8 cellular contexts compared by ENCODE assay signal in the genomic region with DNA sequence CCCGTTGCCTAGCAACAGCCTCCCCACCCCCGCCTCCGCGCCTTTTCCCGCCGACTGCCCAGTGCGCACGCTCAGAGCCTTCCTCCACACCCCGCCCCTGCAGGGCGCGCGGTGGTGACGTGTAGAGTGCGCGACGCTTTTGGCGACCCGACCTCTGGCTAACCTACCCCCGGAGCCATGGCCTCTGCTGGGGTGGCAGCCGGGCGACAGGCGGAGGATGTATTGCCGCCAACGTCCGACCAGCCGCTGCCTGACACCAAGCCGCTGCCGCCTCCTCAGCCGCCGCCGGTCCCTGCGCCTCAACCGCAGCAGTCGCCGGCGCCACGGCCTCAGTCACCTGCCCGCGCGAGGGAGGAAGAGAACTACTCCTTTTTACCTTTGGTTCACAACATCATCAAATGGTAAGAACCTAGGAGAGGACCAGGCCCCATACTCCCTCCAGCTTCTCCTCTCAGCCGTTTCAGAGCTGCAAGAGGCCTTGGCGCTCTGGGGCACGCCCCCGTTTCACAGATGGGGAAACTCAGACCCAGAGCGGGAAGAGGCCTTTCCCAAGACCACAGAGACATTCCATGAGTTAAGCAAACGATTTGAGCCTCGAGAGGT. TPM values are rescaled to one million over a fixed set of nuclear protein-coding genes. Genes with fewer than 3 reads are reported as not detected.
DNase-seq lines count a peak whose midpoint lies in the region; ATAC-seq, FAIRE-seq and TF ChIP-seq lines count a peak whose summit lies in the region.

A gene with protein sequence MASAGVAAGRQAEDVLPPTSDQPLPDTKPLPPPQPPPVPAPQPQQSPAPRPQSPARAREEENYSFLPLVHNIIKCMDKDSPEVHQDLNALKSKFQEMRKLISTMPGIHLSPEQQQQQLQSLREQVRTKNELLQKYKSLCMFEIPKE (plus strand): TSS at position 136 of the 603 bp plus-strand sequence. CDS start 42 bp downstream, at position 178.

- 0% methylated on average over 40 to 47 of the region's 47 CpGs for WGBS in pancreas, 2 donors
- WGBS in thymus: under 1% methylated on average over 47 of the region's 47 CpGs

- peaks cover 1% of the 10 kb centered on the region for H3K27me3 Mint-ChIP-seq in activated naive CD8-positive, alpha-beta T cell treated with anti-CD3 and anti-CD28 coated beads, Interleukin-2, amount 50 U/mL, for 24 hours

- no peak for FAIRE-seq in pancreas (lab: Jason Lieb, UNC)

- H3K9me3 Mint-ChIP-seq in activated naive CD8-positive, alpha-beta T cell treated with anti-CD3 and anti-CD28 coated beads, Interleukin-2, amount 50 U/mL, for 24 hours: no peaks in the 10 kb centered on the region

- peak; percentile 77 for ATAC-seq in HG02571 (IDR thresholded peaks at IDR 0.05; ENCODE audit: unreplicated experiment)
- ATAC-seq in activated naive CD8-positive, alpha-beta T cell treated with anti-CD3 and anti-CD28 coated beads, Interleukin-2, amount 50 U/mL, for 24 hours: peak; percentile 96
- peak; percentile 99 for ATAC-seq in Right ventricle myocardium superior (ENCODE audit: poor library complexity)
- peak; percentile 99 to 100 (median 100) for ATAC-seq in pancreas

- H3K4me1 ChIP-seq in pancreas: peaks cover 6 to 19% (median 12%) of the 10 kb centered on the region in 3 donors
- peaks cover 25% of the 10 kb centered on the region for H3K4me1 ChIP-seq in thymus (ENCODE audit: control insufficient read depth, insufficient read depth, low read length)

- H3K4me3 Mint-ChIP-seq in activated naive CD8-positive, alpha-beta T cell treated with anti-CD3 and anti-CD28 coated beads, Interleukin-2, amount 50 U/mL, for 24 hours: peak within 1 kb of the TSS; percentile 93

- H3K9me3 ChIP-seq in pancreas: no peaks in the 10 kb centered on the region
- no peaks in the 10 kb centered on the region for H3K9me3 ChIP-seq in thymus (ENCODE audit: control insufficient read depth)

- peaks cover 16% of the 10 kb centered on the region for H3K36me3 Mint-ChIP-seq in activated naive CD8-positive, alpha-beta T cell treated with anti-CD3 and anti-CD28 coated beads, Interleukin-2, amount 50 U/mL, for 24 hours (ENCODE audit: low read depth)

- peaks cover 54% of the 10 kb centered on the region for H3K4me1 Mint-ChIP-seq in activated naive CD8-positive, alpha-beta T cell treated with anti-CD3 and anti-CD28 coated beads, Interleukin-2, amount 50 U/mL, for 24 hours

- intact Hi-C loops in Right ventricle myocardium superior (cut with DNase I) (loop anchor here (5.0 kb wide), 1 partner anchor 60 kb away; no protein-coding TSS in a partner anchor), pancreas (cut with DNase I) (no loop called here)

- H3K36me3 ChIP-seq in pancreas (no peaks in the 10 kb centered on the region), thymus (ENCODE audit: control insufficient read depth, insufficient read depth) (peaks cover 2% of the 10 kb centered on the region)

- H3K27ac ChIP-seq in pancreas (peak within 1 kb of the TSS; percentile 71 to 83 (median 78)), thymus (ENCODE audit: low read depth) (peak within 1 kb of the TSS; percentile 86)

- H3K27me3 ChIP-seq in pancreas (no peaks in the 10 kb centered on the region), thymus (ENCODE audit: control insufficient read depth, insufficient read depth) (no peaks in the 10 kb centered on the region)

- peak; percentile 93 for DNase-seq in ELR (ENCODE audit: low read depth)
- peak; percentile 85 to 90 (median 88) for DNase-seq in NCI-H1417 (lab: John Stamatoyannopoulos, UW)
- peak; percentile 94 for DNase-seq in T follicular helper cell (ENCODE audit: low read depth)
- peak; percentile 98 for DNase-seq in activated naive CD8-positive, alpha-beta T cell treated with anti-CD3 and anti-CD28 coated beads, Interleukin-2, amount 50 U/mL, for 24 hours
- DNase-seq in Right ventricle myocardium superior: peak; percentile 96
- DNase-seq in pancreas: peak; percentile 90 to 99 (median 94)

- H3K27ac Mint-ChIP-seq in activated naive CD8-positive, alpha-beta T cell treated with anti-CD3 and anti-CD28 coated beads, Interleukin-2, amount 50 U/mL, for 24 hours: peak within 1 kb of the TSS; percentile 89

- TF ChIP-seq CTCF in pancreas (IDR thresholded peaks at IDR 0.05): no peak

- H3K4me3 ChIP-seq in pancreas (peak within 1 kb of the TSS; percentile 67 to 99 (median 84)), thymus (ENCODE audit: low read length) (peak within 1 kb of the TSS; percentile 67)

RNA-seq across cellular contexts. Expression of the gene that starts here (rescaled TPM):
- total RNA-seq in Right ventricle myocardium superior (37.5 TPM), pancreas (1 to 10 TPM; 4.6 to 8.4 (median 6.3) TPM)
- polyA plus RNA-seq in pancreas (10 to 100 TPM in 1 of 2 donors, 1 to 10 TPM in 1; 7.8 to 12.2 TPM), thymus (14.3 TPM)

Comparison
In these comparisons a context has a peak if more than half of its experiments do, and no peak if none do; other contexts are left out.
1. Peak in every context shown above with its lines: DNase-seq, ATAC-seq, H3K4me3 ChIP-seq and H3K27ac ChIP-seq.